25 cellular contexts compared by ENCODE assay signal in the genomic region with DNA sequence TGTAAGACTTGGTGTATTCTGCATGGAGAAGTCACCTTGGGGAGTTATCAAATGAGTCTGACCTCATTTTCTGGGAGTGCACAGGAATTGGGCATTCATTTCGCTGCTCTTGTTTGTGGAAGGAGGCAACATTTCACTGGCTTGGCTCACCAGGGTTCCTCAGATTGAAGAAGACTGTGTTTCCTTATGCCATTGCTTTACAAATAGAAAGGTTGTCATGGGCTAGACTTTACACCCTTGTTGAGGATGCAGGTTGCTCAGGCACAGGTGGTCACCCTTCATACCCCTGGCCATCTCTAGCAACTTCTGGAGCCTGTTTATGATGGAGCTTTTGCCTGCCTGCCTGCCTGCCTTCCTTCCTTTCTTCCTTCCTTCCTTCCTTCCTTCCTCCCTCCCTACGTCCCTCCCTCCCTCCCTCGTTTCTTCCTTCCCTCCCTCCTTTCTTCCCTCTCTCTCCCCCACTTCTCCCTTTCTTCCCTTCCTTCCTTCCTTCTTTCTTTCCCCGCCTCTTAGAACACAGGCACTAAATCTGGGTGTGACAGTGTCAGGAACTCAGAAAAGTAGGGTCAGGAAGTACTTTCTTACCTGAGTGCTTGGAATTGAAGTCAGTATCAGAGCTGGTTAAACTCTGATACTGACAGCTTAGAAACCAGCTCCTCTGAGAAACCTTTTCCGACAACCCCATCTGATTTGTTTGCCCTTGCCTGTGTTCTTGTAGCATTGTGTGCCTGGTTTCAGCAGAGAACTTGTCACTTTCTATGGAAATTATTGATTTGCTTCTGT.
"Had no signal": no experiment of that assay in that cellular context is flagged by ENCODE, and none has a peak within 500 bp of the region (broad histone marks: within the 10 kb centered on the region; RNA-seq: fewer than 3 reads in every experiment).

No MANE protein-coding gene starts in this region.

- H3K4me3 ChIP-seq: ascending aorta, prostate gland, right atrium auricular region, testis, uterus had no signal

- H3K27me3 ChIP-seq: ascending aorta, brain microvascular endothelial cell, neutrophil, right atrium auricular region, testis, uterus had no signal

- DNase-seq: activated CD4-positive, alpha-beta T cell treated with anti-CD3 and anti-CD28 coated beads, Interleukin-2, amount 10 ng/mL, durations not matched to agents 7 days and 5 days; activated CD4-positive, CD25-positive, alpha-beta regulatory T cell treated with anti-CD3 and anti-CD28 coated beads, Interleukin-2, amount 50 U/mL, for 72 hours; activated effector memory CD4-positive, alpha-beta T cell treated with anti-CD3 and anti-CD28 coated beads, Interleukin-2, amount 50 U/mL, for 16 hours; activated naive CD4-positive, alpha-beta T cell treated with anti-CD3 and anti-CD28 coated beads for 36 hours; activated naive CD8-positive, alpha-beta T cell treated with anti-CD3 and anti-CD28 coated beads for 36 hours; activated T-cell treated with anti-CD3 and anti-CD28 coated beads for 4 hours; brain microvascular endothelial cell; effector CD4-positive, alpha-beta T cell; islet precursor cell; mammary epithelial cell; midbrain; stimulated activated CD4-positive, alpha-beta T cell treated with anti-CD3 and anti-CD28 coated beads, Interleukin-15, amount 100 ng/mL, for 24 hours; stimulated activated CD4-positive, alpha-beta T cell treated with anti-CD3 and anti-CD28 coated beads, Interleukin-2, amount 100 ng/mL, for 24 hours; stimulated activated naive B cell treated with anti-CD40 and anti-IgM and Interleukin-4, amounts not matched to agents 10 μg/mL and 1 μg/mL and 100 μg/mL, for 72 hours; T-helper 2 cell; testis; trophoblast cell; uterus had no signal

- H3K4me1 Mint-ChIP-seq: activated CD4-positive, alpha-beta T cell treated with anti-CD3 and anti-CD28 coated beads, Interleukin-2, amount 10 ng/mL, durations not matched to agents 7 days and 5 days; stimulated activated naive B cell treated with anti-CD40 and anti-IgM and Interleukin-4, amounts not matched to agents 10 μg/mL and 1 μg/mL and 100 μg/mL, for 72 hours had no signal

- H3K9me3 ChIP-seq: ascending aorta, neutrophil, prostate gland, right atrium auricular region, testis, uterus had no signal

- H3K4me1 ChIP-seq: ascending aorta, prostate gland, right atrium auricular region, uterus had no signal

- H3K27me3 Mint-ChIP-seq: stimulated activated naive B cell treated with anti-CD40 and anti-IgM and Interleukin-4, amounts not matched to agents 10 μg/mL and 1 μg/mL and 100 μg/mL, for 72 hours had no signal

- H3K27ac ChIP-seq: ascending aorta, brain microvascular endothelial cell, epithelial cell of prostate, neutrophil, prostate gland, right atrium auricular region, testis, uterus had no signal

- H3K9me3 Mint-ChIP-seq: activated CD4-positive, alpha-beta T cell treated with anti-CD3 and anti-CD28 coated beads, Interleukin-2, amount 10 ng/mL, durations not matched to agents 7 days and 5 days; activated naive CD4-positive, alpha-beta T cell treated with anti-CD3 and anti-CD28 coated beads for 36 hours; natural killer cell treated with Interleukin-12 subunit alpha and Interleukin-12 subunit beta and Interleukin-15 and Interleukin-18, amount 100 ng/mL, for 72 hours had no signal

- ATAC-seq: natural killer cell treated with Interleukin-12 subunit alpha and Interleukin-12 subunit beta and Interleukin-15 and Interleukin-18, amount 100 ng/mL, for 72 hours; SK-N-SH treated with all-trans-retinoic acid at 6 μM for 48 hours; stimulated activated naive B cell treated with anti-CD40 and anti-IgM and Interleukin-4, amounts not matched to agents 10 μg/mL and 1 μg/mL and 100 μg/mL, for 72 hours had no signal

- H3K4me3 Mint-ChIP-seq: activated CD4-positive, alpha-beta T cell treated with anti-CD3 and anti-CD28 coated beads, Interleukin-2, amount 10 ng/mL, durations not matched to agents 7 days and 5 days; activated naive CD4-positive, alpha-beta T cell treated with anti-CD3 and anti-CD28 coated beads for 36 hours; activated naive CD8-positive, alpha-beta T cell treated with anti-CD3 and anti-CD28 coated beads for 36 hours; natural killer cell treated with Interleukin-12 subunit alpha and Interleukin-12 subunit beta and Interleukin-15 and Interleukin-18, amount 100 ng/mL, for 72 hours; stimulated activated naive B cell treated with anti-CD40 and anti-IgM and Interleukin-4, amounts not matched to agents 10 μg/mL and 1 μg/mL and 100 μg/mL, for 72 hours had no signal

- H3K27ac Mint-ChIP-seq: activated CD4-positive, alpha-beta T cell treated with anti-CD3 and anti-CD28 coated beads, Interleukin-2, amount 10 ng/mL, durations not matched to agents 7 days and 5 days; activated naive CD4-positive, alpha-beta T cell treated with anti-CD3 and anti-CD28 coated beads for 36 hours; activated naive CD8-positive, alpha-beta T cell treated with anti-CD3 and anti-CD28 coated beads for 36 hours; natural killer cell treated with Interleukin-12 subunit alpha and Interleukin-12 subunit beta and Interleukin-15 and Interleukin-18, amount 100 ng/mL, for 72 hours; stimulated activated naive B cell treated with anti-CD40 and anti-IgM and Interleukin-4, amounts not matched to agents 10 μg/mL and 1 μg/mL and 100 μg/mL, for 72 hours had no signal

- H3K36me3 Mint-ChIP-seq: activated naive CD8-positive, alpha-beta T cell treated with anti-CD3 and anti-CD28 coated beads for 36 hours; natural killer cell treated with Interleukin-12 subunit alpha and Interleukin-12 subunit beta and Interleukin-15 and Interleukin-18, amount 100 ng/mL, for 72 hours; stimulated activated naive B cell treated with anti-CD40 and anti-IgM and Interleukin-4, amounts not matched to agents 10 μg/mL and 1 μg/mL and 100 μg/mL, for 72 hours had no signal

- H3K36me3 ChIP-seq: ascending aorta, brain microvascular endothelial cell, neutrophil, prostate gland, right atrium auricular region, uterus had no signal
